ENCODE assay signal across 20 cellular contexts in the genomic region with DNA sequence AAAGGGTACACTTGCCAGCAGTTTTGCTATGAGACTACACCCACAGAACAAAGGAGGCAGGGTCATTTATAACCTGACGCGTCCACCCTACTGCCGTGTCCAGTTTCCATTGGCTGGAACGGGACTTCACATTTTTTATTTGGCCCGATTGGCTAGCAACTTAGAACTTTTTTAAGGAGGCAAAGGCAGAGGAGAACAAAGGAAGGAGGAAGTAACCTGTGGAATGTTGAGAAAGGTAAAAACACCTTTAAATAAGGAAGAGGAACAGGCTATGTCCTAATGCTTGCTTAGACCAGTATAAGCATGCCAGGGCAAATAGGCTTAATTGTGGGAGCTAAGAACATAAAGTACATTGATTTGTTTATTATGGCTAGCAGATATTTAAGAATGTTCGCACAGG. TPM values are rescaled to one million over a fixed set of nuclear protein-coding genes. Genes with fewer than 3 reads are reported as not detected.
DNase-seq lines count a peak whose midpoint lies in the region; ATAC-seq, FAIRE-seq and TF ChIP-seq lines count a peak whose summit lies in the region.
"Had no signal": no experiment of that assay in that cellular context is flagged by ENCODE, and none has a peak within 500 bp of the region (broad histone marks: within the 10 kb centered on the region; RNA-seq: fewer than 3 reads in every experiment).

No MANE protein-coding gene starts in this region.

- POLR2A ChIA-PET in GM12878 (lab: Charles Lee): no interaction called here

- SMC1A ChIA-PET in GM12878 (lab: Charles Lee; ENCODE audit: uncharacterized antibody, unreplicated experiment): interaction anchor here (0.6 to 1.9 kb wide), 2 partner anchors 9 to 16 kb away, joined by 3 to 5 read pairs; no protein-coding TSS in a partner anchor

- ATAC-seq in GM12878 (no peak), HG03520 (IDR thresholded peaks at IDR 0.05; ENCODE audit: unreplicated experiment) (no peak)
- ATAC-seq in activated naive CD4-positive, alpha-beta T cell treated with anti-CD3 and anti-CD28 coated beads, Interleukin-2, amount 50 U/mL, for 72 hours: no peak

- H3K27me3 ChIP-seq in HL-60 (ENCODE audit: insufficient read depth, poor library complexity, severe bottlenecking) (no peaks in the 10 kb centered on the region), GM12878 (replicated peaks in 1 of 2; ENCODE audit: control insufficient read depth in 2 of 2, insufficient read depth in 2 of 2, low read length in 1 of 2) (no peaks in the 10 kb centered on the region), keratinocyte (ENCODE audit: control insufficient read depth, extremely low read depth, insufficient read depth, low read length) (no peaks in the 10 kb centered on the region)
- H3K27me3 ChIP-seq: BLaER1, Peyer's patch had no signal

- DNase-seq in HL-60 (ENCODE audit: low read depth in 1 of 2, low spot score in 1 of 2) (no peak), GM12878 (ENCODE audit: low read depth, low spot score) (no peak), keratinocyte (ENCODE audit: low read depth, low spot score) (no peak), DMS79 treated with DMSO at 0.1 percent for 48 hours (lab: John Stamatoyannopoulos, UW) (no peak), chondrocyte (ENCODE audit: low spot score) (no peak)
- DNase-seq in activated naive CD4-positive, alpha-beta T cell treated with anti-CD3 and anti-CD28 coated beads, Interleukin-2, amount 50 U/mL, for 72 hours (ENCODE audit: low spot score in 2 of 2): no peak
- DNase-seq: CD8-positive, alpha-beta memory T cell; Kasumi-1; NCI-H1105 treated with DMSO at 0.1 percent for 48 hours; NCI-H1694; NCI-H2081 treated with DMSO at 0.1 percent for 48 hours; Peyer's patch; Right ventricle myocardium superior had no signal

- H3K4me3 ChIP-seq in HL-60 (replicated peaks; ENCODE audit: insufficient read depth, low read length) (no peak overlapping the region), GM12878 (no peak overlapping the region), keratinocyte (ENCODE audit: control insufficient read depth in 2 of 3, extremely low read depth in 1 of 3, insufficient read depth in 2 of 3, low read depth in 1 of 3, low read length in 3 of 3) (peak overlapping the region in 2 of 3 experiments; percentile 19 to 57)
- H3K4me3 ChIP-seq: BLaER1, HAP-1, Peyer's patch had no signal

- no peaks in the 10 kb centered on the region for H3K4me1 ChIP-seq in GM12878 (ENCODE audit: control insufficient read depth, insufficient read depth, low read length)
- peaks cover 12% of the 10 kb centered on the region for H3K4me1 ChIP-seq in keratinocyte (ENCODE audit: control insufficient read depth, extremely low read depth, insufficient read depth, low read length)
- H3K4me1 ChIP-seq: Peyer's patch had no signal

- 100% methylated on average over 6 of the region's 6 CpGs for WGBS in GM12878 (ENCODE audit: insufficient coverage, insufficient replicate concordance, low lambda C conversion rate, missing lambda C conversion rate)

- H3K4me2 ChIP-seq in GM12878 (ENCODE audit: control insufficient read depth, insufficient read depth) (no peak overlapping the region), keratinocyte (ENCODE audit: control insufficient read depth, extremely low read depth, insufficient read depth, low read depth, low read length) (peak overlapping the region; percentile 67)
- H3K4me2 ChIP-seq: BLaER1 had no signal

- H3K4me1 Mint-ChIP-seq in chondrocyte (ENCODE audit: low read depth): peaks cover 10% of the 10 kb centered on the region

- H3K36me3 Mint-ChIP-seq in activated naive CD4-positive, alpha-beta T cell treated with anti-CD3 and anti-CD28 coated beads, Interleukin-2, amount 50 U/mL, for 72 hours: peaks cover 0 to 14% of the 10 kb centered on the region in 2 donors
- peaks cover under 1% of the 10 kb centered on the region for H3K36me3 Mint-ChIP-seq in chondrocyte (ENCODE audit: low read depth)

- H2AFZ ChIP-seq in GM12878 (ENCODE audit: control insufficient read depth, low read depth, low read length): no peak overlapping the region
- no peak overlapping the region for H2AFZ ChIP-seq in keratinocyte (ENCODE audit: control insufficient read depth, low read length)

- H3K9ac ChIP-seq in GM12878 (ENCODE audit: control insufficient read depth, insufficient read depth, low read length): no peak overlapping the region
- H3K9ac ChIP-seq in keratinocyte (ENCODE audit: control insufficient read depth, extremely low read depth, insufficient read depth, low read length): no peak overlapping the region
- H3K9ac ChIP-seq: BLaER1 had no signal

- no peak overlapping the region for H3K27ac Mint-ChIP-seq in activated naive CD4-positive, alpha-beta T cell treated with anti-CD3 and anti-CD28 coated beads, Interleukin-2, amount 50 U/mL, for 72 hours
- no peak overlapping the region for H3K27ac Mint-ChIP-seq in chondrocyte (ENCODE audit: unreplicated experiment)

- no peaks in the 10 kb centered on the region; the same call in 1 of the 3 replicates for H3K9me3 ChIP-seq in GM12878 (replicated peaks; ENCODE audit: control insufficient read depth, insufficient read depth, low read length)
- H3K9me3 ChIP-seq in keratinocyte (ENCODE audit: control insufficient read depth, low read depth, low read length): no peaks in the 10 kb centered on the region
- H3K9me3 ChIP-seq: Peyer's patch had no signal

- intact Hi-C loops in GM12878 (cut with micrococcal nuclease; ENCODE audit: unreplicated experiment): no loop called here

- H3K79me2 ChIP-seq in GM12878 (ENCODE audit: control insufficient read depth, insufficient read depth, low read length): peaks cover 78% of the 10 kb centered on the region
- peaks cover 86% of the 10 kb centered on the region for H3K79me2 ChIP-seq in keratinocyte (ENCODE audit: control insufficient read depth, insufficient read depth, low read length)

- H3K4me3 Mint-ChIP-seq in chondrocyte (ENCODE audit: unreplicated experiment): no peak overlapping the region

- TSS peak; percentile 34 for BruUV-seq in GM12878 (replicated peaks; lab: Mats Ljungman, UMichigan)

- H3K9me3 Mint-ChIP-seq in activated naive CD4-positive, alpha-beta T cell treated with anti-CD3 and anti-CD28 coated beads, Interleukin-2, amount 50 U/mL, for 72 hours: peaks cover 0 to 3% of the 10 kb centered on the region in 2 donors
- peaks cover 18% of the 10 kb centered on the region for H3K9me3 Mint-ChIP-seq in chondrocyte (ENCODE audit: low read depth)

- TF ChIP-seq CTCF in 22Rv1 (IDR thresholded peaks at IDR 0.05) (no peak), HL-60 (IDR thresholded peaks at IDR 0.05; ENCODE audit: insufficient read depth, low read length) (no peak), GM12878 (IDR thresholded peaks at IDR 0.05 in 2 of 3, conservative IDR thresholded peaks at IDR 0.05 in 1 of 3; ENCODE audit: control insufficient read depth in 2 of 3, extremely low read depth in 1 of 3, insufficient read depth in 1 of 3, low read depth in 3 of 3, low read length in 3 of 3) (no peak), keratinocyte (optimal IDR thresholded peaks at IDR 0.05 in 1 of 3, IDR thresholded peaks at IDR 0.05 in 1 of 3, conservative IDR thresholded peaks at IDR 0.05 in 1 of 3; ENCODE audit: extremely low read depth in 1 of 3, insufficient read depth in 2 of 3, low read length in 3 of 3) (no peak), chondrocyte (IDR thresholded peaks at IDR 0.05) (no peak)

- peak overlapping the region; percentile 50 for H3K27ac ChIP-seq in 22Rv1
- H3K27ac ChIP-seq in HL-60 (replicated peaks): peak overlapping the region; percentile 69; the same call in 1 of the 2 replicates
- no peak overlapping the region for H3K27ac ChIP-seq in GM12878 (ENCODE audit: control insufficient read depth, insufficient read depth)
- peak overlapping the region; percentile 52 for H3K27ac ChIP-seq in keratinocyte (ENCODE audit: control insufficient read depth, insufficient read depth, low read length)
- H3K27ac ChIP-seq: BLaER1, Peyer's patch had no signal

- in situ Hi-C loops in GM12878 (cut with MboI): loop anchor here (25.0 kb wide), 2 partner anchors 171 to 871 kb away; no protein-coding TSS in a partner anchor

- H4K20me1 ChIP-seq in GM12878 (ENCODE audit: control insufficient read depth, insufficient read depth) (no peaks in the 10 kb centered on the region), keratinocyte (ENCODE audit: control insufficient read depth, extremely low read depth, insufficient read depth, low read length) (no peaks in the 10 kb centered on the region)

- RAD21 ChIA-PET in GM12878 (lab: Charles Lee; ENCODE audit: unreplicated experiment): no interaction called here

- dilution Hi-C loops in keratinocyte (cut with MboI; ENCODE audit: extremely low pct_ligation_motif_present, low sequenced_read_pairs): no loop called here

- no peak for TF ChIP-seq EP300 in GM12878 (IDR thresholded peaks at IDR 0.05; ENCODE audit: borderline replicate concordance in 1 of 2, control insufficient read depth in 1 of 2, low read depth in 2 of 2, low read length in 2 of 2)

- H3K36me3 ChIP-seq in GM12878 (ENCODE audit: control insufficient read depth in 2 of 2, insufficient read depth in 2 of 2, low read length in 1 of 2) (no peaks in the 10 kb centered on the region), keratinocyte (ENCODE audit: control insufficient read depth in 2 of 2, extremely low read depth in 1 of 2, insufficient read depth in 2 of 2, low read length in 2 of 2) (no peaks in the 10 kb centered on the region)
- H3K36me3 ChIP-seq: HAP-1, Peyer's patch had no signal

- no peak for TF ChIP-seq RAD21 in GM12878 (IDR thresholded peaks at IDR 0.05; ENCODE audit: insufficient read depth, low read depth, low read length)

- FAIRE-seq in GM12878 (lab: Jason Lieb, UNC): no peak
- peak; percentile 87 for FAIRE-seq in keratinocyte (lab: Jason Lieb, UNC)
- FAIRE-seq: A204.1, D721Med had no signal

- CTCF ChIA-PET in GM12878 (lab: Yijun Ruan, JAX): no interaction called here

- H3K9me1 ChIP-seq in keratinocyte (ENCODE audit: control insufficient read depth, extremely low read depth, insufficient read depth, low read length): no peaks in the 10 kb centered on the region

- TF ChIP-seq POLR2A in GM12878 (IDR thresholded peaks at IDR 0.05; ENCODE audit: low read depth, low read length): no peak

- H3K27me3 Mint-ChIP-seq in chondrocyte (ENCODE audit: low read depth): no peaks in the 10 kb centered on the region
- H3K27me3 Mint-ChIP-seq: CD8-positive, alpha-beta memory T cell had no signal

RNA-seq across cellular contexts. Expression of a gene that starts 18.7 kb away (rescaled TPM):
- 165 and 171 TPM in 2 replicates for total RNA-seq in GM12878 (2013; cell fraction: nucleolus; rRNA removed)
- total RNA-seq in GM12878 (2014; rRNA removed) (22.1 and 22.8 TPM in 2 replicates), GM12878 (2014; rRNA removed; fragmentation: Illumina TruSeq; extraction: Trizol) (27.1 and 29.0 TPM in 2 replicates), GM12878 (2021) (21.0 and 26.8 TPM in 2 replicates), chondrocyte (13.6 to 16.8 TPM (median 14.4 TPM) in 3 replicates)
- polyA plus RNA-seq in GM12878 (2011; ENCODE audit: low read depth): 12.8 TPM
- polyA plus RNA-seq in GM12878 (2011; rRNA removed) (28.5 and 34.9 TPM in 2 replicates), GM12878 (2014; fragmentation: Illumina TruSeq; extraction: Trizol) (22.8 and 26.2 TPM in 2 replicates), GM12878 (2014; fragmentation: Nextera tagmentation; extraction: Ambion mirVana) (1 to 10 TPM; 7.9 to 8.9 TPM), GM12878 (2014; rRNA removed) (13.2 and 18.0 TPM in 2 replicates), GM12878 (2016; fragmentation: Nextera tagmentation; extraction: Ambion mirVana) (10 to 100 TPM; 13.3 to 14.2 TPM), keratinocyte (33.5 to 64.2 TPM (median 59.9 TPM) in 3 replicates)
- 20.3 and 22.7 TPM in 2 replicates for polyA plus RNA-seq in GM12878 (2011; cell fraction: cytosol; rRNA removed)
- 32.6 and 43.8 TPM in 2 replicates for polyA plus RNA-seq in GM12878 (2011; cell fraction: nucleus; rRNA removed)
- 17.5 and 17.7 TPM in 2 replicates for polyA plus RNA-seq in GM12878 (2012)
- 77.5 and 90.0 TPM in 2 replicates for polyA minus RNA-seq in GM12878 (2011; rRNA and poly(A)+ RNA removed)
- 15.4 and 22.4 TPM in 2 replicates for polyA minus RNA-seq in GM12878 (2011; cell fraction: cytosol; rRNA and poly(A)+ RNA removed)
- 53.2 and 73.2 TPM in 2 replicates for polyA minus RNA-seq in GM12878 (2011; cell fraction: nucleus; rRNA and poly(A)+ RNA removed)
- 16.2 TPM for polyA plus RNA-seq in keratinocyte (2011; ENCODE audit: low read depth)
- polyA plus RNA-seq in keratinocyte (2011; cell fraction: cytosol; rRNA removed): 24.7 and 50.0 TPM in 2 replicates
- 98.9 TPM in 2 replicates for polyA plus RNA-seq in keratinocyte (2011; cell fraction: nucleus; rRNA removed)
- 21.2 and 22.3 TPM in 2 replicates for polyA plus RNA-seq in keratinocyte (2012; ENCODE audit: low replicate concordance)
- polyA minus RNA-seq in keratinocyte: 23.6 to 155 TPM (median 131 TPM) in 3 replicates
- polyA minus RNA-seq in keratinocyte (2011; cell fraction: cytosol; rRNA and poly(A)+ RNA removed): 35.9 TPM
- polyA minus RNA-seq in keratinocyte (2011; cell fraction: nucleus; rRNA and poly(A)+ RNA removed): 127 and 255 TPM in 2 replicates
- total RNA-seq in activated naive CD4-positive, alpha-beta T cell treated with anti-CD3 and anti-CD28 coated beads, Interleukin-2, amount 50 U/mL, for 72 hours: 10 to 100 TPM; 20.1 to 24.8 TPM

RNA-seq across cellular contexts. Expression of a gene that starts 47.8 kb away (rescaled TPM):
- not detected in 2 replicates for total RNA-seq in GM12878 (2013; cell fraction: nucleolus; rRNA removed)
- not detected in 2 replicates for total RNA-seq in GM12878 (2014; rRNA removed)
- total RNA-seq in GM12878 (2014; rRNA removed; fragmentation: Illumina TruSeq; extraction: Trizol): not detected in 2 replicates
- not detected in 2 replicates for total RNA-seq in GM12878 (2021)
- polyA plus RNA-seq in GM12878 (2011; ENCODE audit: low read depth): not detected
- polyA plus RNA-seq in GM12878 (2011; rRNA removed): not detected in 2 replicates
- polyA plus RNA-seq in GM12878 (2011; cell fraction: cytosol; rRNA removed): not detected in 2 replicates
- not detected in 2 replicates for polyA plus RNA-seq in GM12878 (2011; cell fraction: nucleus; rRNA removed)
- polyA plus RNA-seq in GM12878 (2012): not detected in 2 replicates
- polyA plus RNA-seq in GM12878 (2014; fragmentation: Illumina TruSeq; extraction: Trizol): not detected in 2 replicates
- not detected for polyA plus RNA-seq in GM12878 (2014; fragmentation: Nextera tagmentation; extraction: Ambion mirVana)
- polyA plus RNA-seq in GM12878 (2014; rRNA removed): not detected in 2 replicates
- not detected for polyA plus RNA-seq in GM12878 (2016; fragmentation: Nextera tagmentation; extraction: Ambion mirVana)
- not detected in 2 replicates for polyA minus RNA-seq in GM12878 (2011; rRNA and poly(A)+ RNA removed)
- not detected in 2 replicates for polyA minus RNA-seq in GM12878 (2011; cell fraction: cytosol; rRNA and poly(A)+ RNA removed)
- not detected in 2 replicates for polyA minus RNA-seq in GM12878 (2011; cell fraction: nucleus; rRNA and poly(A)+ RNA removed)
- polyA plus RNA-seq in keratinocyte: not detected in 3 replicates
- not detected for polyA plus RNA-seq in keratinocyte (2011; ENCODE audit: low read depth)
- not detected in 2 replicates for polyA plus RNA-seq in keratinocyte (2011; cell fraction: cytosol; rRNA removed)
- polyA plus RNA-seq in keratinocyte (2011; cell fraction: nucleus; rRNA removed): not detected in 2 replicates
- not detected in 2 replicates for polyA plus RNA-seq in keratinocyte (2012; ENCODE audit: low replicate concordance)
- polyA minus RNA-seq in keratinocyte: not detected in 3 replicates
- polyA minus RNA-seq in keratinocyte (2011; cell fraction: cytosol; rRNA and poly(A)+ RNA removed): not detected
- not detected in 2 replicates for polyA minus RNA-seq in keratinocyte (2011; cell fraction: nucleus; rRNA and poly(A)+ RNA removed)
- not detected for total RNA-seq in activated naive CD4-positive, alpha-beta T cell treated with anti-CD3 and anti-CD28 coated beads, Interleukin-2, amount 50 U/mL, for 72 hours
- total RNA-seq in chondrocyte: not detected in 3 replicates
- total RNA-seq: CD8-positive, alpha-beta memory T cell; NCI-H460; Peyer's patch; Right ventricle myocardium superior had no signal
- polyA plus RNA-seq: CD8-positive, alpha-beta memory T cell had no signal

Comparison
In these comparisons a context has a peak if more than half of its experiments do, and no peak if none do; other contexts are left out.
1. H3K4me3 ChIP-seq: peak in keratinocyte (2 of 3); none in HL-60 (single experiment) and GM12878 (single experiment).